ENCODE assay signal across 10 cellular contexts in genomic region chr19:48359123-48359522, GRCh38. TPM values are rescaled to one million over a fixed set of nuclear protein-coding genes. Genes with fewer than 3 reads are reported as not detected.
"Had no signal": no experiment of that assay in that cellular context is flagged by ENCODE, and none has a peak within 500 bp of the region (broad histone marks: within the 10 kb centered on the region; RNA-seq: fewer than 3 reads in every experiment).

No MANE protein-coding gene starts in this region.

- H3K27ac ChIP-seq: HL-60, KMS-11 had no signal

- H3K4me3 ChIP-seq: K562 had no signal

- H3K9me3 Mint-ChIP-seq: IgD-negative memory B cell had no signal

- DNase-seq: IMR-90, KBM-7, KG1 had no signal

- H3K4me3 Mint-ChIP-seq: IgD-negative memory B cell had no signal

- H3K27me3 Mint-ChIP-seq: IgD-negative memory B cell had no signal

- ATAC-seq: HepG2, K562 had no signal

RNA-seq across cellular contexts. Expression of gene SYNGR4, which starts 5.0 kb away (rescaled TPM):
- total RNA-seq: HepG2, HT1080, IMR-90, K562 had no signal

RNA-seq across cellular contexts. Expression of gene EMP3, which starts 33.8 kb away (rescaled TPM):
- total RNA-seq: HT-29 had no signal
